22 cellular contexts compared by ENCODE assay signal in the genomic region with DNA sequence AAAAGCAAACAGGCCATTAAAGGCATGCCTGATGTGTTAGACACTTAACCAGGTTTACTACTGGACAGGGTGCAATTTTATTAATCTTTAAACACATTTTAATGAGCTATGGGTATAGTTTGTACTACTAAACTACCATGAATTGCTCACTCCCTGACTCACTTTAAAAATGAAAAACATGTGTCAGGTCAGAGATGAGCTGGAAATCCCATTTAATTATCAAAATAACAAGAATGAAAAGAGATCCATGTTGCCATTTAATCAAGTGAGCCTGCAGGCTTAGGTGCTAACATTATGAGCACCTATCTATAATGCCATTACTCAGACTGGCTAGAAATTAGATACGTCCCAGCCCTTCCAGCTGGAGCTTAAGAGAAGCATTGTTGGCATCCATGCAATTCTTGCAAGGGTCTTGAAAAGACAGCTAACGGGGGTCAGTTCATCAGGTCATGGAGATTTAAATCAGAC.
A peak's percentile ranks its signal among the peaks of the same experiment; 100 is the strongest.
DNase-seq lines count a peak whose midpoint lies in the region; ATAC-seq and TF ChIP-seq lines count a peak whose summit lies in the region.
"Had no signal": no experiment of that assay in that cellular context is flagged by ENCODE, and none has a peak within 500 bp of the region (broad histone marks: within the 10 kb centered on the region; RNA-seq: fewer than 3 reads in every experiment).

No MANE protein-coding gene starts in this region.

- POLR2A ChIA-PET in SK-N-SH (lab: Yijun Ruan, JAX), result no interaction called here

- H3K27ac ChIP-seq in SK-N-SH (ENCODE audit: low read depth in 2 of 2, low read length in 1 of 2), result no peak overlapping the region; a peak in 1 of 4 replicates
- H3K27ac ChIP-seq in upper lobe of left lung, result no peak overlapping the region
- H3K27ac ChIP-seq: SJSA1 had no signal

- TF ChIP-seq EP300 in SK-N-SH (IDR thresholded peaks at IDR 0.05; ENCODE audit: borderline replicate concordance in 1 of 2, low read depth in 1 of 2, low read length in 1 of 2) (no peak), upper lobe of left lung (IDR thresholded peaks at IDR 0.05) (no peak)

- TF ChIP-seq CTCF in SK-N-SH (IDR thresholded peaks at IDR 0.05), result no peak
- TF ChIP-seq CTCF in upper lobe of left lung (IDR thresholded peaks at IDR 0.05), result no peak

- H3K4me1 ChIP-seq in SK-N-SH (ENCODE audit: control insufficient read depth in 1 of 2, insufficient read depth in 2 of 2, low read depth in 1 of 2, low read length in 1 of 2) (peaks cover 0 to 4% of the 10 kb centered on the region in 2 experiments; a peak in 2 of 4 replicates), upper lobe of left lung (no peaks in the 10 kb centered on the region)

- H4K20me1 ChIP-seq in SK-N-SH (ENCODE audit: insufficient read depth), result no peaks in the 10 kb centered on the region

- CTCF ChIA-PET in SK-N-SH (lab: Yijun Ruan, JAX), result interaction anchor here (0.6 to 1.5 kb wide), 5 partner anchors 16 to 466 kb away, joined by 3 to 5 read pairs (median 3); no protein-coding TSS in a partner anchor

- H2AFZ ChIP-seq in SK-N-SH (ENCODE audit: low read depth), result no peak overlapping the region

- peak; percentile 36 for DNase-seq in GM03348 (ENCODE audit: low spot score)
- peak; percentile 36 for DNase-seq in SK-N-SH
- DNase-seq in glomerular visceral epithelial cell (ENCODE audit: extremely low spot score), result peak; percentile 12
- peak; percentile 10 for DNase-seq in retina
- DNase-seq in upper lobe of left lung, result no peak
- DNase-seq in NCI-H526 treated with DMSO at 0.1 percent for 48 hours (lab: John Stamatoyannopoulos, UW), result no peak
- DNase-seq: activated CD4-positive, alpha-beta T cell treated with anti-CD3 and anti-CD28 coated beads for 48 hours; activated CD8-positive, alpha-beta memory T cell treated with anti-CD3 and anti-CD28 coated beads, Interleukin-2, amount 10 ng/mL, durations not matched to agents 7 days and 5 days; CD4-positive, alpha-beta T cell; cerebellar nuclear complex; erythroblast; H9; KBM-7; NCI-H1694; NCI-H774; right cardiac atrium; T-helper 2 cell had no signal

- no peak overlapping the region for H3K4me3 ChIP-seq in SK-N-SH (ENCODE audit: low read depth in 2 of 2, low read length in 1 of 2)
- H3K4me3 ChIP-seq in upper lobe of left lung, result no peak overlapping the region
- H3K4me3 ChIP-seq: SJSA1 had no signal

- no peaks in the 10 kb centered on the region for H3K9me2 ChIP-seq in SK-N-SH

- H3K36me3 ChIP-seq in SK-N-SH (replicated peaks in 1 of 2; ENCODE audit: control insufficient read depth in 1 of 2, insufficient read depth in 2 of 2, low read length in 1 of 2) (no peaks in the 10 kb centered on the region), upper lobe of left lung (no peaks in the 10 kb centered on the region)
- H3K36me3 ChIP-seq: SJSA1 had no signal

- H3K27me3 ChIP-seq in SK-N-SH (ENCODE audit: insufficient read depth) (peaks cover 10% of the 10 kb centered on the region; the same call in 1 of the 2 replicates), upper lobe of left lung (no peaks in the 10 kb centered on the region)
- H3K27me3 ChIP-seq: SJSA1 had no signal

- no peak overlapping the region for H3K4me2 ChIP-seq in SK-N-SH

- no peaks in the 10 kb centered on the region for H3F3A ChIP-seq in SK-N-SH (replicated peaks; ENCODE audit: insufficient read depth)

- no peak for TF ChIP-seq RAD21 in SK-N-SH (IDR thresholded peaks at IDR 0.05; ENCODE audit: low read length)

- no peaks in the 10 kb centered on the region for H3K79me2 ChIP-seq in SK-N-SH (ENCODE audit: insufficient read depth)

- ATAC-seq in HG03342 (IDR thresholded peaks at IDR 0.05; ENCODE audit: unreplicated experiment) (no peak), HG02642 (IDR thresholded peaks at IDR 0.05; ENCODE audit: poor library complexity, unreplicated experiment) (no peak), upper lobe of left lung (ENCODE audit: low FRiP score in 2 of 2) (no peak)
- ATAC-seq: activated CD8-positive, alpha-beta memory T cell treated with anti-CD3 and anti-CD28 coated beads, Interleukin-2, amount 10 ng/mL, durations not matched to agents 7 days and 5 days; activated naive CD4-positive, alpha-beta T cell treated with anti-CD3 and anti-CD28 coated beads, Interleukin-2, amount 50 U/mL, for 72 hours; Panc1; right cardiac atrium had no signal

- TF ChIP-seq POLR2A in upper lobe of left lung (IDR thresholded peaks at IDR 0.05), result no peak

- WGBS in SK-N-SH (ENCODE audit: low lambda C conversion rate), result 63% methylated on average over 2 of the region's 2 CpGs
- 84 to 88% methylated on average over 2 of the region's 2 CpGs for WGBS in upper lobe of left lung, 2 donors

- H3K9me3 ChIP-seq in SK-N-SH (no peaks in the 10 kb centered on the region), upper lobe of left lung (no peaks in the 10 kb centered on the region)
- H3K9me3 ChIP-seq: SJSA1 had no signal

- H3K9ac ChIP-seq in SK-N-SH, result no peak overlapping the region

TF ChIP-seq in SK-N-SH, 30 proteins besides CTCF, POLR2A, EP300 and RAD21:
- no peak for TF ChIP-seq MEF2A (IDR thresholded peaks at IDR 0.05; ENCODE audit: borderline replicate concordance, low read depth)
- no peak for TF ChIP-seq USF2 (IDR thresholded peaks at IDR 0.05; ENCODE audit: borderline replicate concordance, low read depth, low read length)
- no peak for TF ChIP-seq FOXM1 (IDR thresholded peaks at IDR 0.05; ENCODE audit: low read depth)
- no peak for TF ChIP-seq EZH2phosphoT487 (IDR thresholded peaks at IDR 0.05; ENCODE audit: borderline replicate concordance, low read depth)
- 0 out of 2 replicates have a peak, but pooled peaks have one; percentile 28 for TF ChIP-seq GATA2 (CRISPR knock-in tag; IDR thresholded peaks at IDR 0.05)
- TF ChIP-seq JUND (IDR thresholded peaks at IDR 0.05), result no peak
- TF ChIP-seq FOSL2 (IDR thresholded peaks at IDR 0.05; ENCODE audit: borderline replicate concordance, low read depth), result 0 out of 2 replicates have a peak, but pooled peaks have one; percentile 12
- 0 out of 2 replicates have a peak, but pooled peaks have one; percentile 45 for TF ChIP-seq RCOR1 (IDR thresholded peaks at IDR 0.05; ENCODE audit: low read length)
- no peak for TF ChIP-seq NRF1 (IDR thresholded peaks at IDR 0.05; ENCODE audit: low read depth, low read length)
- no peak for TF ChIP-seq POLR2AphosphoS5 (IDR thresholded peaks at IDR 0.05; ENCODE audit: low read depth, low read length)
- peak; percentile 53; the same call in 1 of the 2 replicates for TF ChIP-seq TCF12 (IDR thresholded peaks at IDR 0.05)

Comparison
In these comparisons a context has a peak if more than half of its experiments do, and no peak if none do; other contexts are left out.
1. DNase-seq: peak in GM03348 (single experiment), SK-N-SH (single experiment), glomerular visceral epithelial cell (single experiment) and retina (single experiment); none in upper lobe of left lung (0 of 2) and NCI-H526 treated with DMSO at 0.1 percent for 48 hours (single experiment).